Comparison of ENCODE assay signal across 8 cellular contexts in the genomic region with DNA sequence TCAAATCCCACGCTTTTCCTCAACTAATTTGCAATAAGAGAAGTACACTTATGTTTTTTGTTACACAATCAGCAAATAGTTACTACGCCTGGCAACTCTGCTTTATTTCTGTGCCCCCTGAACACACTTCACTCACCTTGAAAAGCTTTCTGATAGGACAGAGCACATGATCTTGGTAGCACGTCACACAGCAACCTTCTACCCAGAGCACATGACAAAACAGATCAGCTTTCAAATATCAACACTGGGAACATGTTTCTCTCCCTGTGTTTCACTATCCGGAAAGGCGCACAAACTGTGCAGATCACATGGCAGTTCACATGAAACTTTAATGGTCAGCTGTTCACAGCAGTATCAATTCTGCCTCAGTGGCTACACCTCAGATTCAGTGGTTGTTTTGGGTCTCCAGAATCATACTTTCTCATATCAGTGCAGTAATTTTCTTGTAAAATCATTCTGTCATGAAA. TPM values are rescaled to one million over a fixed set of nuclear protein-coding genes. Genes with fewer than 3 reads are reported as not detected.
DNase-seq lines count a peak whose midpoint lies in the region; ATAC-seq and TF ChIP-seq lines count a peak whose summit lies in the region.

No MANE protein-coding gene starts in this region.

- peaks cover 81 to 83% of the 10 kb centered on the region in 2 experiments for H3K4me1 Mint-ChIP-seq in H9

- H3K79me1 ChIP-seq in H9 (ENCODE audit: insufficient read depth, low read depth, low read length, poor library complexity, severe bottlenecking): peaks cover 7% of the 10 kb centered on the region

- no peak overlapping the region for H2BK120ac ChIP-seq in H9 (ENCODE audit: low read depth, low read length, poor library complexity, severe bottlenecking)

- peak overlapping the region; percentile 85 to 97 for H3K4me3 Mint-ChIP-seq in H9

- H3K9me2 ChIP-seq in OCI-LY7 (ENCODE audit: insufficient read depth, low read length): no peaks in the 10 kb centered on the region

- H2BK15ac ChIP-seq in H9 (ENCODE audit: low read depth, low read length): no peak overlapping the region

- no CpG with 5 or more reads among the region's 5 CpGs for WGBS in H9 (ENCODE audit: extremely low coverage, insufficient read length, low lambda C conversion rate)
- 17 to 40% (median 30%) methylated on average over 5 of the region's 5 CpGs for WGBS in psoas muscle, 3 donors

- no peak overlapping the region for H3T11ph ChIP-seq in H9 (ENCODE audit: low read length)

- no peaks in the 10 kb centered on the region for H4K20me1 ChIP-seq in H9 (ENCODE audit: control insufficient read depth, insufficient read depth, insufficient read length)
- H4K20me1 ChIP-seq in OCI-LY7 (ENCODE audit: insufficient read depth, low read length): no peaks in the 10 kb centered on the region

- no peak overlapping the region for H2BK12ac ChIP-seq in H9 (ENCODE audit: insufficient read length, low read depth, low read length)

- CTCF ChIA-PET in OCI-LY7 (lab: Charles Lee; ENCODE audit: unreplicated experiment): no interaction called here

- H3K9me3 ChIP-seq in H9 (ENCODE audit: control insufficient read depth, low read depth, low read length): no peaks in the 10 kb centered on the region
- H3K9me3 ChIP-seq in OCI-LY7 (ENCODE audit: low read length): no peaks in the 10 kb centered on the region
- H3K9me3 ChIP-seq in psoas muscle: no peaks in the 10 kb centered on the region

- no peak for DNase-seq in H9
- no peak for DNase-seq in OCI-LY7 (ENCODE audit: low spot score)
- peak; percentile 84 for DNase-seq in fibroblast of gingiva (ENCODE audit: low read depth)
- DNase-seq in psoas muscle: peak; percentile 35 to 65
- no peak for DNase-seq in activated CD4-positive, alpha-beta T cell treated with anti-CD3 and anti-CD28 coated beads for 1 hour
- DNase-seq in T-helper 9 cell: no peak
- no peak for DNase-seq in NCI-H1105 (lab: John Stamatoyannopoulos, UW)

- no peaks in the 10 kb centered on the region for H3K36me3 ChIP-seq in OCI-LY7 (ENCODE audit: insufficient read depth, low read length)
- peaks cover 0 to 5% of the 10 kb centered on the region in 2 donors for H3K36me3 ChIP-seq in psoas muscle (ENCODE audit: insufficient read depth in 1 of 2, low read depth in 1 of 2)

- no peak overlapping the region for H3K9ac ChIP-seq in H9 (ENCODE audit: extremely low read depth, insufficient read length, low read length)

- no peak overlapping the region for H3K4me3 ChIP-seq in OCI-LY7 (ENCODE audit: low read depth, low read length, poor library complexity, severe bottlenecking)
- peak overlapping the region; percentile 95 for H3K4me3 ChIP-seq in psoas muscle

- no peaks in the 10 kb centered on the region; a peak in 1 of 7 replicates for H3K36me3 Mint-ChIP-seq in H9 (ENCODE audit: insufficient read depth in 1 of 3, low read depth in 3 of 3)

- POLR2A ChIA-PET in OCI-LY7 (lab: Charles Lee): interaction anchor here (1.0 kb wide), 1 partner anchor 149 kb away, joined by 5 read pairs; no protein-coding TSS in a partner anchor

- peaks cover 15% of the 10 kb centered on the region for H3K23me2 ChIP-seq in H9 (ENCODE audit: insufficient read length, low read depth, low read length, poor library complexity, severe bottlenecking)

- H3K79me2 ChIP-seq in H9 (ENCODE audit: insufficient read depth, low read length) (peaks cover 26% of the 10 kb centered on the region; the same call in 1 of the 2 replicates), OCI-LY7 (ENCODE audit: insufficient read depth, low read depth, low read length) (no peaks in the 10 kb centered on the region)

- H2AK5ac ChIP-seq in H9 (ENCODE audit: insufficient read length, low read length): no peak overlapping the region

- H4K8ac ChIP-seq in H9 (replicated peaks; ENCODE audit: insufficient read length, low read depth, low read length): no peak overlapping the region

- H3K18ac ChIP-seq in H9 (ENCODE audit: insufficient read length, low read depth, low read length): no peak overlapping the region

- H3K27ac Mint-ChIP-seq in H9: peak overlapping the region in 2 of 3 experiments; percentile 14 to 44; a peak in 3 of 7 replicates

- H2BK5ac ChIP-seq in H9 (ENCODE audit: insufficient read length, low read length): no peak overlapping the region

- H4K91ac ChIP-seq in H9 (ENCODE audit: insufficient read length, low read depth, low read length): no peak overlapping the region

- H2BK20ac ChIP-seq in H9 (ENCODE audit: low read depth, low read length, poor library complexity, severe bottlenecking): no peak overlapping the region

- H3K4ac ChIP-seq in H9 (ENCODE audit: low read depth, low read length): no peak overlapping the region

- no peaks in the 10 kb centered on the region; a peak in 1 of 5 replicates for H3K9me3 Mint-ChIP-seq in H9

- H4K5ac ChIP-seq in H9 (ENCODE audit: insufficient read length, low read depth, low read length): no peak overlapping the region

- H2AFZ ChIP-seq in H9 (ENCODE audit: low read length) (no peak overlapping the region), OCI-LY7 (ENCODE audit: low read length) (no peak overlapping the region)

- no peak overlapping the region for H3K56ac ChIP-seq in H9 (ENCODE audit: insufficient read length, low read depth, low read length)

- H3K14ac ChIP-seq in H9 (ENCODE audit: insufficient read depth, low read length): no peak overlapping the region

- no peak for TF ChIP-seq CTCF in H9 (conservative IDR thresholded peaks at IDR 0.05)
- no peak for TF ChIP-seq CTCF in OCI-LY7 (conservative IDR thresholded peaks at IDR 0.05; ENCODE audit: low read length)
- no peak for TF ChIP-seq CTCF in psoas muscle (IDR thresholded peaks at IDR 0.05)

- no peak overlapping the region for H3K23ac ChIP-seq in H9 (ENCODE audit: insufficient read length, low read depth, low read length)

- intact Hi-C loops in OCI-LY7 (cut with micrococcal nuclease; ENCODE audit: unreplicated experiment): no loop called here
- intact Hi-C loops in psoas muscle (cut with DNase I): loop anchor here (10.0 kb wide), 3 partner anchors 119 to 869 kb away; a partner anchor contains a TSS

- H3K27me3 ChIP-seq in H9 (ENCODE audit: insufficient read depth, low read length) (no peaks in the 10 kb centered on the region), psoas muscle (ENCODE audit: insufficient read depth in 3 of 3, low read length in 2 of 3) (no peaks in the 10 kb centered on the region)

- H3K4me1 ChIP-seq in H9 (ENCODE audit: insufficient read depth, low read length): peaks cover 14% of the 10 kb centered on the region
- H3K4me1 ChIP-seq in OCI-LY7 (ENCODE audit: insufficient read depth, low read length, poor library complexity, severe bottlenecking): peaks cover 10% of the 10 kb centered on the region
- H3K4me1 ChIP-seq in psoas muscle: peaks cover 61% of the 10 kb centered on the region

- no TSS peak for BruUV-seq in OCI-LY7 (replicated peaks; lab: Mats Ljungman, UMichigan)

- H3K27ac ChIP-seq in H9 (ENCODE audit: insufficient read length, low read depth, low read length) (no peak overlapping the region), OCI-LY7 (ENCODE audit: low read depth, low read length, poor library complexity, severe bottlenecking) (no peak overlapping the region), psoas muscle (peak overlapping the region; percentile 99)

- H3K27me3 Mint-ChIP-seq in H9 (ENCODE audit: low read depth): no peaks in the 10 kb centered on the region

- ATAC-seq in psoas muscle: peak; percentile 56 to 69 (median 60)
- ATAC-seq in HG03565 (IDR thresholded peaks at IDR 0.05; ENCODE audit: unreplicated experiment): no peak

- H3K4me2 ChIP-seq in H9 (ENCODE audit: insufficient read depth, insufficient read length, low read length) (peak overlapping the region; percentile 95), OCI-LY7 (ENCODE audit: low read length) (peak overlapping the region; percentile 18; the same call in 1 of the 2 replicates)

RNA-seq across cellular contexts. Expression of a gene that starts 2.2 kb away (rescaled TPM):
- total RNA-seq in H9 (2021) (12.4 and 12.8 TPM in 2 replicates), OCI-LY7 (2022) (5.8 and 6.5 TPM in 2 replicates), psoas muscle (100 to 1,000 TPM in 2 of 4 donors, 10 to 100 TPM in 2; 23.6 to 151 (median 83.3) TPM)
- 3.2 TPM in 2 replicates for total RNA-seq in OCI-LY7 (2014; rRNA removed; shearing (Covaris generic))
- polyA plus RNA-seq in psoas muscle: 100 to 1,000 TPM in 2 of 3 donors, 10 to 100 TPM in 1; 75.0 to 150 (median 139) TPM

RNA-seq across cellular contexts. Expression of a gene that starts 56.3 kb away (rescaled TPM):
- total RNA-seq in H9 (2021) (2.9 TPM in 2 replicates), OCI-LY7 (2022) (not detected in 2 replicates), psoas muscle (under 1 TPM; 0.17 to 0.87 (median 0.47) TPM)
- total RNA-seq in OCI-LY7 (2014; rRNA removed; shearing (Covaris generic)): not detected in 2 replicates
- polyA plus RNA-seq in psoas muscle: 1 to 10 TPM in 1 of 3 donors, under 1 TPM in 2; 0.13 to 2.9 (median 0.25) TPM

Comparison
In these comparisons a context has a peak if more than half of its experiments do, and no peak if none do; other contexts are left out.
1. DNase-seq: peak in fibroblast of gingiva (single experiment) and psoas muscle (2 of 2); none in H9 (single experiment), OCI-LY7 (single experiment), activated CD4-positive, alpha-beta T cell treated with anti-CD3 and anti-CD28 coated beads for 1 hour (single experiment), T-helper 9 cell (single experiment) and NCI-H1105 (single experiment).